In genomic region chr7:25894002-25894901, GRCh38 we compare ENCODE assay signal across 9 cellular contexts.
DNase-seq lines count a peak whose midpoint lies in the region; ATAC-seq and FAIRE-seq lines count a peak whose summit lies in the region.
"Had no signal": no experiment of that assay in that cellular context is flagged by ENCODE, and none has a peak within 500 bp of the region (broad histone marks: within the 10 kb centered on the region; RNA-seq: fewer than 3 reads in every experiment).

No MANE protein-coding gene starts in this region.

- peak; percentile 80 for DNase-seq in Daoy (ENCODE audit: low read depth)
- no peak for DNase-seq in GM19239 (ENCODE audit: insufficient read length, low spot score)
- DNase-seq in SHP77 (lab: John Stamatoyannopoulos, UW), result peak; percentile 59 to 76
- peak; percentile 28 for DNase-seq in dermis blood vessel endothelial cell
- peak; percentile 18 to 25 for DNase-seq in stimulated activated CD8-positive, alpha-beta memory T cell treated with anti-CD3 and anti-CD28 coated beads, Interleukin-15, amount 100 ng/mL, for 48 hours (ENCODE audit: low read depth in 2 of 2)
- no peak for DNase-seq in UCSD-AML1 (lab: John Stamatoyannopoulos, UW; ENCODE audit: unreplicated experiment)
- no peak for DNase-seq in D341Med (ENCODE audit: low spot score)

- FAIRE-seq in GM19239 (lab: Jason Lieb, UNC), result peak; percentile 95
- FAIRE-seq: TTC549 had no signal

- peak; percentile 72 for ATAC-seq in HG03175 (IDR thresholded peaks at IDR 0.05; ENCODE audit: unreplicated experiment)

Comparison
In these comparisons a context has a peak if more than half of its experiments do, and no peak if none do; other contexts are left out.
1. DNase-seq: peak in Daoy (single experiment), SHP77 (2 of 2), dermis blood vessel endothelial cell (single experiment) and stimulated activated CD8-positive, alpha-beta memory T cell treated with anti-CD3 and anti-CD28 coated beads, Interleukin-15, amount 100 ng/mL, for 48 hours (2 of 2); none in GM19239 (single experiment), UCSD-AML1 (single experiment) and D341Med (single experiment).